In genomic region chr5:80756292-80756691, GRCh38 we compare ENCODE assay signal across 13 cellular contexts.
DNase-seq lines count a peak whose midpoint lies in the region; ATAC-seq and TF ChIP-seq lines count a peak whose summit lies in the region.
"Had no signal": no experiment of that assay in that cellular context is flagged by ENCODE, and none has a peak within 500 bp of the region (broad histone marks: within the 10 kb centered on the region; RNA-seq: fewer than 3 reads in every experiment).

No MANE protein-coding gene starts in this region.

- H3K36me3 Mint-ChIP-seq in CD4-positive, alpha-beta memory T cell: peaks cover 6 to 32% of the 10 kb centered on the region in 2 donors
- H3K36me3 Mint-ChIP-seq in T-cell: peaks cover 39% of the 10 kb centered on the region
- H3K36me3 Mint-ChIP-seq in effector memory CD8-positive, alpha-beta T cell (ENCODE audit: insufficient read depth): peaks cover 6% of the 10 kb centered on the region

- H3F3A ChIP-seq in PC-3 (ENCODE audit: low read length, unreplicated experiment): no peaks in the 10 kb centered on the region

- H3K4me1 Mint-ChIP-seq in CD4-positive, alpha-beta memory T cell: peaks cover 59 to 81% (median 70%) of the 10 kb centered on the region in 4 donors
- peaks cover 66 to 77% (median 69%) of the 10 kb centered on the region in 3 donors for H3K4me1 Mint-ChIP-seq in T-cell
- H3K4me1 Mint-ChIP-seq in effector memory CD8-positive, alpha-beta T cell (ENCODE audit: low read depth in 2 of 2): peaks cover 47 to 59% of the 10 kb centered on the region in 2 donors

- H3K9me2 ChIP-seq in PC-3 (replicated peaks; ENCODE audit: low read length): no peaks in the 10 kb centered on the region

- H3K4me2 ChIP-seq in BLaER1 (peak overlapping the region; percentile 87), PC-3 (ENCODE audit: low read length) (no peak overlapping the region)
- H3K4me2 ChIP-seq: smooth muscle cell had no signal

- no peak for TF ChIP-seq CTCF in PC-3 (conservative IDR thresholded peaks at IDR 0.05; ENCODE audit: low read depth, low read length)

- H3K9ac ChIP-seq in BLaER1 (no peak overlapping the region), PC-3 (ENCODE audit: low read length) (no peak overlapping the region)

- BruUV-seq in PC-3 (replicated peaks; lab: Mats Ljungman, UMichigan): no TSS peak

- peak overlapping the region; percentile 90 to 97 (median 93) for H3K27ac Mint-ChIP-seq in CD4-positive, alpha-beta memory T cell
- peak overlapping the region; percentile 91 to 96 for H3K27ac Mint-ChIP-seq in T-cell
- H3K27ac Mint-ChIP-seq in effector memory CD8-positive, alpha-beta T cell: peak overlapping the region; percentile 86 to 97
- H3K27ac Mint-ChIP-seq: progenitor cell of endocrine pancreas had no signal

- H3K9me3 ChIP-seq in BLaER1 (no peaks in the 10 kb centered on the region), PC-3 (ENCODE audit: low read length) (no peaks in the 10 kb centered on the region)
- H3K9me3 ChIP-seq in CD4-positive, alpha-beta memory T cell (ENCODE audit: control insufficient read depth in 1 of 2, low read length in 2 of 2): no peaks in the 10 kb centered on the region
- H3K9me3 ChIP-seq: heart left ventricle had no signal

- H3K9me3 Mint-ChIP-seq in CD4-positive, alpha-beta memory T cell: peaks cover 0 to 2% (median 0%) of the 10 kb centered on the region in 8 donors
- peaks cover 0 to 4% (median 2%) of the 10 kb centered on the region in 3 donors for H3K9me3 Mint-ChIP-seq in T-cell
- H3K9me3 Mint-ChIP-seq in effector memory CD8-positive, alpha-beta T cell: no peaks in the 10 kb centered on the region

- intact Hi-C loops in CD4-positive, alpha-beta memory T cell (cut with micrococcal nuclease): no loop called here
- intact Hi-C loops in PC-3 (cut with micrococcal nuclease): no loop called here

- H4K20me1 ChIP-seq in BLaER1: no peaks in the 10 kb centered on the region
- no peaks in the 10 kb centered on the region for H4K20me1 ChIP-seq in PC-3 (ENCODE audit: low read length)

- DNase-seq in CD4-positive, alpha-beta memory T cell: no peak
- DNase-seq in T-cell (no peak), PC-3 (no peak)
- DNase-seq in effector memory CD8-positive, alpha-beta T cell: no peak
- DNase-seq in activated CD4-positive, CD25-positive, alpha-beta regulatory T cell (lab: John Stamatoyannopoulos, UW): no peak
- DNase-seq: heart left ventricle, NCI-H187 treated with DMSO at 0.1 percent for 48 hours had no signal

- H3K79me2 ChIP-seq in PC-3 (ENCODE audit: low read length): no peaks in the 10 kb centered on the region

- peak in 1 of 4 experiments; percentile 42 for ATAC-seq in T-cell (replicated peaks in 1 of 4)
- peak; percentile 21 for ATAC-seq in effector memory CD8-positive, alpha-beta T cell (replicated peaks)
- ATAC-seq in HG02970 (IDR thresholded peaks at IDR 0.05; ENCODE audit: low FRiP score, unreplicated experiment): no peak
- no peak for ATAC-seq in PC-3
- no peak for ATAC-seq in GM21526 (IDR thresholded peaks at IDR 0.05; ENCODE audit: low FRiP score, unreplicated experiment)
- ATAC-seq: heart left ventricle had no signal

- no peak overlapping the region for H2AFZ ChIP-seq in PC-3 (ENCODE audit: low read length)

- H3K4me3 ChIP-seq in BLaER1: no peak overlapping the region
- H3K4me3 ChIP-seq in CD4-positive, alpha-beta memory T cell (ENCODE audit: low read length in 2 of 2): peak overlapping the region in 1 of 2 donors; percentile 3
- no peak overlapping the region for H3K4me3 ChIP-seq in PC-3 (ENCODE audit: low read length)
- H3K4me3 ChIP-seq: SK-N-MC, smooth muscle cell had no signal

- H3K27ac ChIP-seq in BLaER1 (no peak overlapping the region), PC-3 (ENCODE audit: low read length) (no peak overlapping the region)
- peak overlapping the region; percentile 27 for H3K27ac ChIP-seq in CD4-positive, alpha-beta memory T cell (ENCODE audit: low read depth, low read length)
- H3K27ac ChIP-seq: SK-N-MC had no signal

- H3K27me3 ChIP-seq in BLaER1: no peaks in the 10 kb centered on the region
- H3K27me3 ChIP-seq in CD4-positive, alpha-beta memory T cell (ENCODE audit: insufficient read depth, low read length): no peaks in the 10 kb centered on the region
- no peaks in the 10 kb centered on the region for H3K27me3 ChIP-seq in PC-3 (ENCODE audit: low read length)
- H3K27me3 ChIP-seq: heart left ventricle had no signal

- peak overlapping the region; percentile 64 to 88 (median 80) for H3K4me3 Mint-ChIP-seq in CD4-positive, alpha-beta memory T cell
- peak overlapping the region; percentile 44 to 75 (median 63) for H3K4me3 Mint-ChIP-seq in T-cell
- peak overlapping the region; percentile 59 to 68 for H3K4me3 Mint-ChIP-seq in effector memory CD8-positive, alpha-beta T cell

- H3K4me1 ChIP-seq in BLaER1 (peaks cover 25% of the 10 kb centered on the region), PC-3 (ENCODE audit: insufficient read depth, low read length) (no peaks in the 10 kb centered on the region)
- peaks cover 68% of the 10 kb centered on the region for H3K4me1 ChIP-seq in CD4-positive, alpha-beta memory T cell (ENCODE audit: insufficient read depth, low read length)

- CTCF ChIA-PET in CD4-positive, alpha-beta memory T cell (lab: Charles Lee; ENCODE audit: partially characterized antibody): interaction anchor here (0.9 to 1.5 kb wide), 5 partner anchors 9 to 352 kb away, joined by 3 to 5 read pairs (median 3); no protein-coding TSS in a partner anchor
- CTCF ChIA-PET in T-cell (lab: Charles Lee): interaction anchor here in 1 of 2 donors (0.6 to 1.6 kb wide), 2 partner anchors 54 to 352 kb away, joined by 3 to 5 read pairs; no protein-coding TSS in a partner anchor
- CTCF ChIA-PET in PC-3 (lab: Charles Lee): no interaction called here

- POLR2A ChIA-PET in CD4-positive, alpha-beta memory T cell (lab: Charles Lee; ENCODE audit: partially characterized antibody): interaction anchor here (0.7 to 1.4 kb wide), 3 partner anchors 201 to 250 kb away, joined by 3 to 4 read pairs (median 3); partner anchors contain the start of gene RASGRF2
- POLR2A ChIA-PET in T-cell (lab: Charles Lee) (no interaction called here), PC-3 (lab: Charles Lee; ENCODE audit: unreplicated experiment) (no interaction called here)

- H3K36me3 ChIP-seq in BLaER1: peaks cover 18% of the 10 kb centered on the region
- H3K36me3 ChIP-seq in CD4-positive, alpha-beta memory T cell (ENCODE audit: insufficient read depth, low read length): no peaks in the 10 kb centered on the region
- no peaks in the 10 kb centered on the region for H3K36me3 ChIP-seq in PC-3 (ENCODE audit: low read depth, low read length)

- H3K27me3 Mint-ChIP-seq in CD4-positive, alpha-beta memory T cell: no peaks in the 10 kb centered on the region
- no peaks in the 10 kb centered on the region for H3K27me3 Mint-ChIP-seq in T-cell
- H3K27me3 Mint-ChIP-seq in effector memory CD8-positive, alpha-beta T cell: no peaks in the 10 kb centered on the region
- H3K27me3 Mint-ChIP-seq: progenitor cell of endocrine pancreas had no signal
